8 cellular contexts compared by ENCODE assay signal in the genomic region with DNA sequence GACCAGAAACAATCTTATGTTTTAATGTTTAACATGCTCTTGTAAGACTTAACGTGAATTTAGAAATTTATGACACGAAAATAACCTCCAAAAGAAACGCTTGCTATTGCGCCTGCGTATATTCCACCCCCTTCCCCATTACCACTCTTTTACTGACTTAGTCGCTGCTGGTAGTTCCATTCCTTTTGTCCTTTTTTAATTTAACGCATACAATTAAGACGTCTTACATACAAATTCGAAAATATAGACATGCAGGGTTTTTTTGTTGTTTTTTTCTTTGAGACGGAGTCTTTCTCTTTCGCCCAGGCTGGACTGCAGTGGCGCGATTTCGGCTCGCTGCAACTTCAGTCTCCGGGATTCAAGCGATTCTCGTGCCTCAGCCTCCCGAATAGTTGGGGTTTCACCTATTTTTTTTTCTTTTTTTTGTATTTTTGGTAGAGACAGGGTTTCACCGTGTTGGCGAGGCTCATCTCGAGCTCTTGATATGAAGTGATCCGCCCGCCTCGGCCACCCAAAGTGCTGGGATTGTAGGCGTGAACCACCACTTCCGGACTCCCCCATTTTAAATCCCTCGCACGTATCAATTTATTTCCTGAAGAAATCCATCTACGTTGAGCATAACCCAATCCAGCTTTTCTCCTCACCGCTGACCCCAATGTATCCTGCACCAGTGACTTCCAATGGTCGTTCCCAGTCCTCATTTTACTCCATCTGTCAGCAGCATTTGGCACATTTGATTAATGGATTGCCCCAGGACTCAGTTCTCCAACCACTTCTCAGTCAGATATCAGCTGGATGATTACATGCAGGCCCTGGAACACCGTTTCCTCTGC. TPM values are rescaled to one million over a fixed set of nuclear protein-coding genes. Genes with fewer than 3 reads are reported as not detected.
A peak's percentile ranks its signal among the peaks of the same experiment; 100 is the strongest.
DNase-seq lines count a peak whose midpoint lies in the region; ATAC-seq lines count a peak whose summit lies in the region.

No MANE protein-coding gene starts in this region.

- peaks cover 33% of the 10 kb centered on the region for H3K79me2 ChIP-seq in ACC112 (ENCODE audit: control insufficient read depth, insufficient read depth, low read length, unreplicated experiment)

- no peaks in the 10 kb centered on the region for H3K27me3 Mint-ChIP-seq in activated CD4-positive, alpha-beta T cell treated with anti-CD3 and anti-CD28 coated beads, Interleukin-2, amount 10 ng/mL, durations not matched to agents 7 days and 5 days
- no peaks in the 10 kb centered on the region for H3K27me3 Mint-ChIP-seq in effector memory CD8-positive, alpha-beta T cell

- H3K27ac Mint-ChIP-seq in activated CD4-positive, alpha-beta T cell treated with anti-CD3 and anti-CD28 coated beads, Interleukin-2, amount 10 ng/mL, durations not matched to agents 7 days and 5 days, result peak overlapping the region; percentile 98
- peak overlapping the region; percentile 98 for H3K27ac Mint-ChIP-seq in effector memory CD8-positive, alpha-beta T cell

- peaks cover 11% of the 10 kb centered on the region for H3K36me3 ChIP-seq in ACC112 (ENCODE audit: insufficient read depth, low read length)
- H3K36me3 ChIP-seq in subcutaneous abdominal adipose tissue (ENCODE audit: control insufficient read depth in 5 of 5, insufficient read depth in 5 of 5, low read length in 5 of 5), result peaks cover 5 to 10% (median 7%) of the 10 kb centered on the region in 5 donors

- CTCF ChIA-PET in activated CD4-positive, alpha-beta T cell treated with anti-CD3 and anti-CD28 coated beads, Interleukin-2, amount 10 ng/mL, durations not matched to agents 7 days and 5 days (lab: Charles Lee), result interaction anchor here (0.8 to 3.7 kb wide), 11 partner anchors 10 to 600 kb away, joined by 3 to 29 read pairs (median 4); partner anchors contain the start of gene ITK

- H3K9me3 Mint-ChIP-seq in activated CD4-positive, alpha-beta T cell treated with anti-CD3 and anti-CD28 coated beads, Interleukin-2, amount 10 ng/mL, durations not matched to agents 7 days and 5 days, result peaks cover 5% of the 10 kb centered on the region
- no peaks in the 10 kb centered on the region for H3K9me3 Mint-ChIP-seq in effector memory CD8-positive, alpha-beta T cell

- H3K27ac ChIP-seq in ACC112 (ENCODE audit: low read depth, low read length) (peak overlapping the region; percentile 42), subcutaneous abdominal adipose tissue (ENCODE audit: low read depth, low read length) (peak overlapping the region; percentile 88)

- DNase-seq in NCI-H2227 (lab: John Stamatoyannopoulos, UW; ENCODE audit: unreplicated experiment), result peak; percentile 73
- peak; percentile 42 for DNase-seq in activated CD4-positive, alpha-beta T cell treated with anti-CD3 and anti-CD28 coated beads, Interleukin-2, amount 10 ng/mL, durations not matched to agents 7 days and 5 days
- DNase-seq in effector memory CD8-positive, alpha-beta T cell, result peak; percentile 27 to 37 (median 30)
- DNase-seq in middle frontal gyrus (ENCODE audit: extremely low spot score, low spot score), result peak; percentile 12

- peak overlapping the region; percentile 94 for H2AFZ ChIP-seq in ACC112 (ENCODE audit: low read length, unreplicated experiment)

- H3K9ac ChIP-seq in subcutaneous abdominal adipose tissue (ENCODE audit: low read length in 5 of 5), result peak overlapping the region; percentile 60 to 99 (median 98)

- H3K4me3 Mint-ChIP-seq in activated CD4-positive, alpha-beta T cell treated with anti-CD3 and anti-CD28 coated beads, Interleukin-2, amount 10 ng/mL, durations not matched to agents 7 days and 5 days, result peak overlapping the region; percentile 82
- peak overlapping the region; percentile 96 to 97 for H3K4me3 Mint-ChIP-seq in effector memory CD8-positive, alpha-beta T cell

- ATAC-seq in GM18498 (IDR thresholded peaks at IDR 0.05; ENCODE audit: unreplicated experiment) (peak; percentile 44), HG02885 (IDR thresholded peaks at IDR 0.05; ENCODE audit: poor library complexity, unreplicated experiment) (peak; percentile 35)
- ATAC-seq in effector memory CD8-positive, alpha-beta T cell (replicated peaks), result peak; percentile 44

- no peaks in the 10 kb centered on the region for H3K27me3 ChIP-seq in ACC112 (ENCODE audit: insufficient read depth, low read length)
- H3K27me3 ChIP-seq in subcutaneous abdominal adipose tissue (ENCODE audit: control insufficient read depth in 5 of 5, insufficient read depth in 4 of 5, low read length in 5 of 5), result no peaks in the 10 kb centered on the region

- H3K4me3 ChIP-seq in ACC112 (ENCODE audit: low read depth, low read length) (peak overlapping the region; percentile 86), subcutaneous abdominal adipose tissue (ENCODE audit: low read depth in 1 of 5, low read length in 5 of 5) (peak overlapping the region; percentile 88 to 97 (median 94))

- no peaks in the 10 kb centered on the region for H3K9me3 ChIP-seq in subcutaneous abdominal adipose tissue (ENCODE audit: control insufficient read depth in 5 of 5, low read length in 5 of 5)

- peaks cover 9% of the 10 kb centered on the region for H3K4me1 ChIP-seq in ACC112 (ENCODE audit: control insufficient read depth, insufficient read depth, low read length, unreplicated experiment)
- H3K4me1 ChIP-seq in subcutaneous abdominal adipose tissue (ENCODE audit: control insufficient read depth in 5 of 5, insufficient read depth in 5 of 5, low read length in 5 of 5), result peaks cover 2 to 21% (median 17%) of the 10 kb centered on the region in 5 donors

- POLR2A ChIA-PET in activated CD4-positive, alpha-beta T cell treated with anti-CD3 and anti-CD28 coated beads, Interleukin-2, amount 10 ng/mL, durations not matched to agents 7 days and 5 days (lab: Charles Lee), result interaction anchor here (0.6 to 1.9 kb wide), 12 partner anchors 13 to 209 kb away, joined by 3 to 7 read pairs (median 4); partner anchors contain the start of gene ITK

- peaks cover 45% of the 10 kb centered on the region for H3K4me1 Mint-ChIP-seq in activated CD4-positive, alpha-beta T cell treated with anti-CD3 and anti-CD28 coated beads, Interleukin-2, amount 10 ng/mL, durations not matched to agents 7 days and 5 days
- H3K4me1 Mint-ChIP-seq in effector memory CD8-positive, alpha-beta T cell (ENCODE audit: low read depth in 2 of 2), result peaks cover 28 to 33% of the 10 kb centered on the region in 2 donors

- peaks cover 33% of the 10 kb centered on the region for H3K36me3 Mint-ChIP-seq in activated CD4-positive, alpha-beta T cell treated with anti-CD3 and anti-CD28 coated beads, Interleukin-2, amount 10 ng/mL, durations not matched to agents 7 days and 5 days (ENCODE audit: low read depth)
- H3K36me3 Mint-ChIP-seq in effector memory CD8-positive, alpha-beta T cell (ENCODE audit: insufficient read depth), result peaks cover 30% of the 10 kb centered on the region

RNA-seq across cellular contexts. Expression of gene MED7, which starts 0.7 kb away (rescaled TPM):
- total RNA-seq in activated CD4-positive, alpha-beta T cell treated with anti-CD3 and anti-CD28 coated beads, Interleukin-2, amount 10 ng/mL, durations not matched to agents 7 days and 5 days, result 10 to 100 TPM; 12.1 to 13.2 TPM

RNA-seq across cellular contexts. Expression of gene GARIN3, which starts 22.7 kb away (rescaled TPM):
- not detected for total RNA-seq in activated CD4-positive, alpha-beta T cell treated with anti-CD3 and anti-CD28 coated beads, Interleukin-2, amount 10 ng/mL, durations not matched to agents 7 days and 5 days

RNA-seq across cellular contexts. Expression of gene HAVCR2, which starts 34.5 kb away (rescaled TPM):
- 10 to 100 TPM; 30.9 to 34.7 TPM for total RNA-seq in activated CD4-positive, alpha-beta T cell treated with anti-CD3 and anti-CD28 coated beads, Interleukin-2, amount 10 ng/mL, durations not matched to agents 7 days and 5 days

RNA-seq across cellular contexts. Expression of gene ITK, which starts 37.3 kb away (rescaled TPM):
- total RNA-seq in activated CD4-positive, alpha-beta T cell treated with anti-CD3 and anti-CD28 coated beads, Interleukin-2, amount 10 ng/mL, durations not matched to agents 7 days and 5 days, result 100 to 1,000 TPM; 258 to 306 TPM

Comparison
In these comparisons a context has a peak if more than half of its experiments do, and no peak if none do; other contexts are left out.
1. Peak in every context shown above with its lines: DNase-seq, ATAC-seq, H3K4me3 ChIP-seq and H3K27ac ChIP-seq.
2. DNase-seq: peak in every context shown above with its lines; median percentile 73 in NCI-H2227; 42 in activated CD4-positive, alpha-beta T cell treated with anti-CD3 and anti-CD28 coated beads, Interleukin-2, amount 10 ng/mL, durations not matched to agents 7 days and 5 days; 30 in effector memory CD8-positive, alpha-beta T cell; 12 in middle frontal gyrus.